11 cellular contexts compared by ENCODE assay signal in the genomic region with DNA sequence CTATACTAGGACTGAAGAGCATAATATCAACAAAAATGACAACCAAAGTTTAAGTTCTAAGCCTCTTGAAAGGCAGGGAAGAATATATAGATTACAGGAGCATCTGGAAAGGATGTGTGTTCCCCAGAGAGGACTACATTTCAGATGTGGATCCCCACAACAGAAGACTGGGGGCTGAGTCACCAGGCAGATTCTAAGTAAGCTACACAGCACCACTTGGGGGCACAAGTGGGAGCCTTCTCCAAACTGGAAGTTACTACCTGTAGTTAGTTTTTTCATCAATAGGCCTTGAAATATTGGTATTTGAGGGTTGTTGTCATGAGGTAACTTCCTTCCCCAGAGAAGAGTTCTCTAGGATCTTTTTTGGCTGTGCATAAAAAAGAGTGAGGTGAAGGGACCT.
"Had no signal": no experiment of that assay in that cellular context is flagged by ENCODE, and none has a peak within 500 bp of the region (broad histone marks: within the 10 kb centered on the region; RNA-seq: fewer than 3 reads in every experiment).

No MANE protein-coding gene starts in this region.

- H3K27me3 Mint-ChIP-seq: activated T-helper 17 cell treated with anti-CD3 and anti-CD28 coated beads, Interleukin-2, amount 50 U/mL, for 72 hours; naive thymus-derived CD4-positive, alpha-beta T cell had no signal

- H3K4me1 Mint-ChIP-seq: activated T-helper 17 cell treated with anti-CD3 and anti-CD28 coated beads, Interleukin-2, amount 50 U/mL, for 72 hours; immature natural killer cell; stimulated activated effector memory CD8-positive, alpha-beta T cell treated with anti-CD3 and anti-CD28 coated beads, Interleukin-12 subunit alpha, Interleukin-12 subunit beta, amount 100 ng/mL, for 72 hours had no signal

- ATAC-seq: activated T-helper 17 cell treated with anti-CD3 and anti-CD28 coated beads, Interleukin-2, amount 50 U/mL, for 72 hours; left cardiac atrium; naive thymus-derived CD4-positive, alpha-beta T cell; stimulated activated effector memory CD8-positive, alpha-beta T cell treated with anti-CD3 and anti-CD28 coated beads, Interleukin-12 subunit alpha, Interleukin-12 subunit beta, amount 100 ng/mL, for 72 hours had no signal

- H3K36me3 Mint-ChIP-seq: immature natural killer cell; naive thymus-derived CD4-positive, alpha-beta T cell; stimulated activated effector memory CD8-positive, alpha-beta T cell treated with anti-CD3 and anti-CD28 coated beads, Interleukin-12 subunit alpha, Interleukin-12 subunit beta, amount 100 ng/mL, for 72 hours had no signal

- H3K9me3 Mint-ChIP-seq: activated T-helper 17 cell treated with anti-CD3 and anti-CD28 coated beads, Interleukin-2, amount 50 U/mL, for 72 hours; naive thymus-derived CD4-positive, alpha-beta T cell; stimulated activated effector memory CD8-positive, alpha-beta T cell treated with anti-CD3 and anti-CD28 coated beads, Interleukin-12 subunit alpha, Interleukin-12 subunit beta, amount 100 ng/mL, for 72 hours; T-helper 2 cell treated with Interferon-gamma antibody and Interleukin-4, amounts not matched to agents 5 μg/mL and 100 μg/mL, for 36 hours had no signal

- DNase-seq: activated naive CD4-positive, alpha-beta T cell treated with anti-CD3 and anti-CD28 coated beads, Interleukin-2, amount 50 U/mL, for 16 hours; activated T-cell treated with anti-CD3 and anti-CD28 coated beads for 4 hours; central memory CD4-positive, alpha-beta T cell; cortex of kidney; effector CD8-positive, alpha-beta T cell; immature natural killer cell; left cardiac atrium; naive thymus-derived CD4-positive, alpha-beta T cell had no signal

- H3K4me3 Mint-ChIP-seq: activated T-helper 17 cell treated with anti-CD3 and anti-CD28 coated beads, Interleukin-2, amount 50 U/mL, for 72 hours; immature natural killer cell; naive thymus-derived CD4-positive, alpha-beta T cell; stimulated activated effector memory CD8-positive, alpha-beta T cell treated with anti-CD3 and anti-CD28 coated beads, Interleukin-12 subunit alpha, Interleukin-12 subunit beta, amount 100 ng/mL, for 72 hours; T-helper 2 cell treated with Interferon-gamma antibody and Interleukin-4, amounts not matched to agents 5 μg/mL and 100 μg/mL, for 36 hours had no signal

- H3K27ac Mint-ChIP-seq: activated T-helper 17 cell treated with anti-CD3 and anti-CD28 coated beads, Interleukin-2, amount 50 U/mL, for 72 hours; immature natural killer cell; naive thymus-derived CD4-positive, alpha-beta T cell; stimulated activated effector memory CD8-positive, alpha-beta T cell treated with anti-CD3 and anti-CD28 coated beads, Interleukin-12 subunit alpha, Interleukin-12 subunit beta, amount 100 ng/mL, for 72 hours; T-helper 2 cell treated with Interferon-gamma antibody and Interleukin-4, amounts not matched to agents 5 μg/mL and 100 μg/mL, for 36 hours had no signal
